17 cellular contexts compared by ENCODE assay signal in genomic region chr3:11386413-11387155, GRCh38.
A peak's percentile ranks its signal among the peaks of the same experiment; 100 is the strongest.
DNase-seq lines count a peak whose midpoint lies in the region; ATAC-seq, FAIRE-seq and TF ChIP-seq lines count a peak whose summit lies in the region.
"Had no signal": no experiment of that assay in that cellular context is flagged by ENCODE, and none has a peak within 500 bp of the region (broad histone marks: within the 10 kb centered on the region; RNA-seq: fewer than 3 reads in every experiment).

No MANE protein-coding gene starts in this region.

- H3K9ac ChIP-seq in subcutaneous abdominal adipose tissue (ENCODE audit: low read length in 5 of 5) (peak overlapping the region in 1 of 5 donors; percentile 11), kidney (ENCODE audit: low read length in 2 of 2) (no peak overlapping the region)

- ATAC-seq in Panc1, result peak; percentile 42; the same call in 1 of the 2 replicates
- ATAC-seq: activated T-helper 17 cell treated with anti-CD3 and anti-CD28 coated beads, Interleukin-2, amount 50 U/mL, for 72 hours; HepG2; sciatic nerve had no signal

- in situ Hi-C loops in Panc1 (cut with HindIII; ENCODE audit: low pct_unique_long_range_greater_than_20kb, low sequenced_read_pairs), result no loop called here

- no peak for TF ChIP-seq POLR2A in testis (IDR thresholded peaks at IDR 0.05)

- POLR2A ChIA-PET in Panc1 (lab: Charles Lee), result interaction anchor here (0.6 kb wide), 1 partner anchor 161 kb away, joined by 3 read pairs; no protein-coding TSS in a partner anchor

- H3K27ac ChIP-seq in Panc1 (ENCODE audit: low read length) (peak overlapping the region; percentile 92), subcutaneous abdominal adipose tissue (ENCODE audit: low read depth, low read length) (peak overlapping the region; percentile 78), testis (no peak overlapping the region), kidney (ENCODE audit: low read depth in 2 of 2, low read length in 2 of 2) (no peak overlapping the region)

- FAIRE-seq in kidney (lab: Jason Lieb, UNC), result no peak
- FAIRE-seq: endometrium, HepG2 had no signal

- intact Hi-C loops in Panc1 (cut with micrococcal nuclease; ENCODE audit: unreplicated experiment) (no loop called here), testis (cut with DNase I; ENCODE audit: low total_unique reads) (no loop called here), kidney (cut with DNase I) (loop anchor here (10.0 kb wide), 1 partner anchor 418 kb away; no protein-coding TSS in a partner anchor)

- DNase-seq in Panc1 (ENCODE audit: low read depth, low spot score) (no peak), dermis blood vessel endothelial cell (peak; percentile 66), lung microvascular endothelial cell (ENCODE audit: low read depth in 2 of 2) (peak; percentile 50 to 91), testis (no peak), kidney (no peak), NCI-H510A (lab: John Stamatoyannopoulos, UW) (no peak)
- DNase-seq: activated CD4-positive, CD25-positive, alpha-beta regulatory T cell; Caco-2; cerebellar nuclear complex; SHP77 treated with DMSO at 0.1 percent for 48 hours; stimulated activated CD4-positive, alpha-beta T cell treated with anti-CD3 and anti-CD28 coated beads, Interleukin-2, amount 100 ng/mL, for 24 hours had no signal

- H3K4me3 ChIP-seq in Panc1 (ENCODE audit: low read depth in 2 of 2, low read length in 2 of 2), result no peak overlapping the region
- H3K4me3 ChIP-seq in subcutaneous abdominal adipose tissue (ENCODE audit: low read depth in 1 of 5, low read length in 5 of 5), result no peak overlapping the region
- no peak overlapping the region for H3K4me3 ChIP-seq in testis
- H3K4me3 ChIP-seq in kidney (ENCODE audit: low read length in 2 of 2), result no peak overlapping the region
- H3K4me3 ChIP-seq: lung had no signal

- 49 to 51% methylated on average over 2 of the region's 2 CpGs for WGBS in testis, 2 donors

- CTCF ChIA-PET in Panc1 (lab: Charles Lee), result interaction anchor here (0.6 kb wide), 1 partner anchor 46 kb away, joined by 3 read pairs; no protein-coding TSS in a partner anchor

- H3K9me3 ChIP-seq in Panc1 (ENCODE audit: control insufficient read depth, insufficient read depth, low read depth, low read length), result no peaks in the 10 kb centered on the region
- H3K9me3 ChIP-seq in subcutaneous abdominal adipose tissue (ENCODE audit: control insufficient read depth in 5 of 5, low read length in 5 of 5), result no peaks in the 10 kb centered on the region
- H3K9me3 ChIP-seq in testis, result no peaks in the 10 kb centered on the region
- H3K9me3 ChIP-seq in kidney (ENCODE audit: control insufficient read depth in 1 of 2, low read length in 2 of 2), result no peaks in the 10 kb centered on the region
- H3K9me3 ChIP-seq: Caco-2 had no signal

- H3K36me3 ChIP-seq in Panc1 (ENCODE audit: control insufficient read depth, insufficient read depth, low read length) (no peaks in the 10 kb centered on the region; the same call in 1 of the 2 replicates), subcutaneous abdominal adipose tissue (ENCODE audit: control insufficient read depth in 5 of 5, insufficient read depth in 5 of 5, low read length in 5 of 5) (peaks cover 0 to 16% (median 0%) of the 10 kb centered on the region in 5 donors), testis (ENCODE audit: low read depth, missing control alignments) (no peaks in the 10 kb centered on the region), kidney (ENCODE audit: control insufficient read depth in 1 of 2, insufficient read depth in 2 of 2, low read length in 2 of 2) (no peaks in the 10 kb centered on the region)

- TF ChIP-seq CTCF in Panc1 (IDR thresholded peaks at IDR 0.05) (no peak), testis (IDR thresholded peaks at IDR 0.05) (no peak), kidney (IDR thresholded peaks at IDR 0.05; ENCODE audit: borderline replicate concordance, extremely low read depth, insufficient read depth) (no peak)

- H3K4me1 ChIP-seq in Panc1 (ENCODE audit: control insufficient read depth, insufficient read depth, low read length), result peaks cover 24% of the 10 kb centered on the region
- H3K4me1 ChIP-seq in subcutaneous abdominal adipose tissue (ENCODE audit: control insufficient read depth in 5 of 5, insufficient read depth in 5 of 5, low read length in 5 of 5), result peaks cover 8 to 37% (median 25%) of the 10 kb centered on the region in 5 donors
- H3K4me1 ChIP-seq in testis, result peaks cover 7% of the 10 kb centered on the region
- peaks cover 3 to 14% of the 10 kb centered on the region in 2 donors for H3K4me1 ChIP-seq in kidney (ENCODE audit: control insufficient read depth in 1 of 2, insufficient read depth in 1 of 2, low read depth in 1 of 2, low read length in 2 of 2)

- no peaks in the 10 kb centered on the region for H3K27me3 ChIP-seq in Panc1 (ENCODE audit: control insufficient read depth, insufficient read depth, low read length)
- no peaks in the 10 kb centered on the region for H3K27me3 ChIP-seq in subcutaneous abdominal adipose tissue (ENCODE audit: control insufficient read depth in 5 of 5, insufficient read depth in 4 of 5, low read length in 5 of 5)
- H3K27me3 ChIP-seq in testis, result no peaks in the 10 kb centered on the region

- no TSS peak for BruUV-seq in Panc1 (replicated peaks; lab: Mats Ljungman, UMichigan)

Comparison
In these comparisons a context has a peak if more than half of its experiments do, and no peak if none do; other contexts are left out.
1. DNase-seq: peak in dermis blood vessel endothelial cell (single experiment) and lung microvascular endothelial cell (2 of 2); none in Panc1 (single experiment), testis (single experiment), kidney (single experiment) and NCI-H510A (single experiment).
2. H3K27ac ChIP-seq: peak in Panc1 (single experiment) and subcutaneous abdominal adipose tissue (single experiment); none in testis (0 of 2) and kidney (0 of 2).